In the genomic region with DNA sequence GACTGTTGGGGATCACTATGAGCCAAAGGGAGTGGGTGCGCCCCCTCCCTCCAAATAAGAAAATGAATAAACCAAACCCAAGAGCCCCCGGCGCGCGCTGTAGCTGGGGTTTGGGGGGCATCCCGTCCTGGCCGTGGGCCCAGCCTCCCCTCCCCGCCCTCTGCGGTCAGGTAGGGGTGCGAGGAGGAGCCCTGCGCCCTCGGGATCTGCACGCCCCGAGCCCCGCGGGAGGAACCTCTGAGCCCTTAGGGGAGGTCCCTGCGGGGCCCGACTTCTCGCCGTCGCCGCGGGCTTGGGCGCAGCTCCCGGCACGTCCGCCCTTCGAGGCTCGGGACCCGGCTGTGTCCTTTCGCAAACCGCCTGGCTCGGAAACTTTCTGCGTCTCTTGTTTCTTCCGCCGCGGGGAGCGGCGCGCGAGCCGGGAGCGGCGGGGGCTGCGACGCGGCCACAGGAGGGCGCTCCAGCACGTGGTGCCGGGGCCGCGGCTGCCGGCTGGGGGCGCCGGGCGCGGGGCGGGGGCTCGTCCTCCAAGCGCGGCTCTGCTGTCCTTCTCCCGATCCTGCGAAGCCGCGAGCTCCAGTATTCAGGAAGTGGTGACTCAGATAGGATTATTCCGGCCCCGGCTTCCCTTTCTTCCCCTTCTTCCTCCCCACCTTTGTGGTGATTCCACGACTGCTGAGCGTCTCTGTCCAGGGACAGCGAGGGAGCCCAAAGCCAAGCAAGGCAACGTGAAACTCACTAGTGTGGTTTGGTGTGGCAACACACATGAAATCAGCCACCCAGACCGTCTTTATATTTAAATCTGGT, we compare ENCODE assay signal across 8 cellular contexts. TPM values are rescaled to one million over a fixed set of nuclear protein-coding genes. Genes with fewer than 3 reads are reported as not detected.
DNase-seq lines count a peak whose midpoint lies in the region; ATAC-seq, FAIRE-seq and TF ChIP-seq lines count a peak whose summit lies in the region.

No MANE protein-coding gene starts in this region.

- peak; percentile 36 for TF ChIP-seq CTCF in astrocyte (IDR thresholded peaks at IDR 0.05; ENCODE audit: insufficient read depth, low read depth, low read length)
- TF ChIP-seq CTCF in retinal pigment epithelial cell (conservative IDR thresholded peaks at IDR 0.05; ENCODE audit: low read depth, low read length), result peak; percentile 48

- H3K27me3 ChIP-seq in H7 (ENCODE audit: control insufficient read depth, insufficient read depth, low read length), result no peaks in the 10 kb centered on the region
- H3K27me3 ChIP-seq in astrocyte (ENCODE audit: insufficient read depth, low read length), result no peaks in the 10 kb centered on the region

- H3K4me3 ChIP-seq in H7 (ENCODE audit: insufficient read depth, low read depth, low read length) (peak overlapping the region; percentile 87), astrocyte (ENCODE audit: insufficient read depth, low read depth, low read length) (peak overlapping the region; percentile 87), retinal pigment epithelial cell (ENCODE audit: low read length) (peak overlapping the region; percentile 84)

- FAIRE-seq in astrocyte (lab: Jason Lieb, UNC), result no peak

- no peaks in the 10 kb centered on the region for H3K36me3 ChIP-seq in H7 (replicated peaks; ENCODE audit: control insufficient read depth, insufficient read depth, low read length)
- H3K36me3 ChIP-seq in astrocyte (ENCODE audit: insufficient read depth, low read length), result no peaks in the 10 kb centered on the region

- H2AFZ ChIP-seq in astrocyte (ENCODE audit: low read depth, low read length), result peak overlapping the region; percentile 81

- H3K27ac Mint-ChIP-seq in astrocyte (ENCODE audit: unreplicated experiment), result peak overlapping the region; percentile 80

- H4K20me1 ChIP-seq in astrocyte (ENCODE audit: insufficient read depth, low read length), result no peaks in the 10 kb centered on the region

- H3K9ac ChIP-seq in astrocyte (ENCODE audit: low read length), result peak overlapping the region; percentile 93

- H3K27me3 Mint-ChIP-seq in astrocyte (ENCODE audit: low read depth, unreplicated experiment), result no peaks in the 10 kb centered on the region

- H3K27ac ChIP-seq in astrocyte (ENCODE audit: low read depth, low read length), result peak overlapping the region; percentile 85

- peak overlapping the region; percentile 99 for H3K4me2 ChIP-seq in astrocyte (ENCODE audit: low read length)

- no peak for ATAC-seq in HG03196 (IDR thresholded peaks at IDR 0.05; ENCODE audit: unreplicated experiment)

- H3K36me3 Mint-ChIP-seq in astrocyte (ENCODE audit: low read depth, unreplicated experiment), result no peaks in the 10 kb centered on the region

- H3K4me3 Mint-ChIP-seq in astrocyte (ENCODE audit: unreplicated experiment), result peak overlapping the region; percentile 89

- peak; percentile 96 for DNase-seq in DMS 273 (lab: John Stamatoyannopoulos, UW; ENCODE audit: unreplicated experiment)
- DNase-seq in H7, result peak; percentile 95
- DNase-seq in NCI-H1105 treated with DMSO at 0.1 percent for 48 hours (lab: John Stamatoyannopoulos, UW), result peak; percentile 57
- peak; percentile 62 to 79 (median 70) for DNase-seq in T-helper 2 cell
- peak; percentile 65 for DNase-seq in astrocyte (ENCODE audit: low read depth)
- DNase-seq in hippocampal formation (lab: John Stamatoyannopoulos, UW), result peak; percentile 46 to 55
- no peak for DNase-seq in retinal pigment epithelial cell (ENCODE audit: low read depth)

- H3K4me1 ChIP-seq in astrocyte (ENCODE audit: insufficient read depth, low read length), result peaks cover 18% of the 10 kb centered on the region

- peaks cover 5% of the 10 kb centered on the region for H3K4me1 Mint-ChIP-seq in astrocyte (ENCODE audit: low read depth, unreplicated experiment)

- no peaks in the 10 kb centered on the region for H3K9me3 ChIP-seq in astrocyte (ENCODE audit: insufficient read depth, low read depth, low read length)

- no peaks in the 10 kb centered on the region for H3K9me3 Mint-ChIP-seq in astrocyte (ENCODE audit: unreplicated experiment)

- H3K79me2 ChIP-seq in astrocyte (ENCODE audit: insufficient read depth, low read length), result peaks cover 10% of the 10 kb centered on the region

RNA-seq across cellular contexts. Expression of gene PITPNC1, which starts 1.6 kb away (rescaled TPM):
- 22.3 and 25.3 TPM in 2 replicates for total RNA-seq in H7 (2014; rRNA removed; shearing (Covaris generic))
- total RNA-seq in astrocyte, result 10.1 and 12.4 TPM in 2 replicates

RNA-seq across cellular contexts. Expression of gene PSMD12, which starts 12.3 kb away (rescaled TPM):
- 27.5 and 27.8 TPM in 2 replicates for total RNA-seq in H7 (2014; rRNA removed; shearing (Covaris generic))
- total RNA-seq in astrocyte, result 67.6 and 74.1 TPM in 2 replicates
